11 cellular contexts compared by ENCODE assay signal in the genomic region with DNA sequence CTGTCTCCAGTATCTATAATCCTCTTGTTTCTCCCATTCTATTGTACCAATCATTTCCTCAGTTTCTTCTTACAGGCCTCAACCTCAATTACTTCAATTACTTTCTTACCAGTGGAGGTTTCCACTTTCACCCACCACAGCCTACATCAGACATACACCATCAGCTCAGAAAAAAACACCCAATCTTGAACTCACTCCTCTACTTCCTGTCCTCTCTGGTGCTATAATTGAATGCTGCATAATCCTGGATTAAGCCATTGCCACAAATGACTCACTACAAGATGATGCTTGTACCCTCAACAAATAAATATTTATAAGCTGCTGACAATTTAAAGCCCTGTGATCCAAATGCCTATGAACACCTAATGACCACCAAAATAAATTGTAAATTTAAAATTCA. TPM values are rescaled to one million over a fixed set of nuclear protein-coding genes. Genes with fewer than 3 reads are reported as not detected.
DNase-seq lines count a peak whose midpoint lies in the region; ATAC-seq and TF ChIP-seq lines count a peak whose summit lies in the region.
"Had no signal": no experiment of that assay in that cellular context is flagged by ENCODE, and none has a peak within 500 bp of the region (broad histone marks: within the 10 kb centered on the region; RNA-seq: fewer than 3 reads in every experiment).

No MANE protein-coding gene starts in this region.

- no peaks in the 10 kb centered on the region for H3K27me3 Mint-ChIP-seq in activated naive CD8-positive, alpha-beta T cell treated with anti-CD3 and anti-CD28 coated beads, Interleukin-2, amount 50 U/mL, for 24 hours
- no peaks in the 10 kb centered on the region for H3K27me3 Mint-ChIP-seq in natural killer cell (ENCODE audit: low read depth in 2 of 2)
- no peaks in the 10 kb centered on the region for H3K27me3 Mint-ChIP-seq in glutamatergic neuron (ENCODE audit: unreplicated experiment)
- H3K27me3 Mint-ChIP-seq: stimulated activated memory B cell treated with anti-CD40 and anti-IgM and Interleukin-4, amounts not matched to agents 10 μg/mL and 1 μg/mL and 100 μg/mL, for 72 hours had no signal

- peak overlapping the region; percentile 48 for H3K27ac Mint-ChIP-seq in activated naive CD8-positive, alpha-beta T cell treated with anti-CD3 and anti-CD28 coated beads, Interleukin-2, amount 50 U/mL, for 24 hours
- peak overlapping the region; percentile 1 to 47 for H3K27ac Mint-ChIP-seq in natural killer cell
- H3K27ac Mint-ChIP-seq in glutamatergic neuron (ENCODE audit: unreplicated experiment), result no peak overlapping the region
- H3K27ac Mint-ChIP-seq: stimulated activated memory B cell treated with anti-CD40 and anti-IgM and Interleukin-4, amounts not matched to agents 10 μg/mL and 1 μg/mL and 100 μg/mL, for 72 hours had no signal

- intact Hi-C loops in natural killer cell (cut with micrococcal nuclease), result no loop called here

- peaks cover 78% of the 10 kb centered on the region for H3K4me1 Mint-ChIP-seq in activated naive CD8-positive, alpha-beta T cell treated with anti-CD3 and anti-CD28 coated beads, Interleukin-2, amount 50 U/mL, for 24 hours
- H3K4me1 Mint-ChIP-seq in natural killer cell (peaks cover 55 to 64% of the 10 kb centered on the region in 2 donors), glutamatergic neuron (ENCODE audit: low read depth, unreplicated experiment) (peaks cover 4% of the 10 kb centered on the region)

- ATAC-seq in GM18858 (IDR thresholded peaks at IDR 0.05; ENCODE audit: unreplicated experiment), result peak; percentile 43
- ATAC-seq in activated naive CD8-positive, alpha-beta T cell treated with anti-CD3 and anti-CD28 coated beads, Interleukin-2, amount 50 U/mL, for 24 hours, result peak; percentile 92
- ATAC-seq in natural killer cell, result peak; percentile 74 to 89 (median 88)
- ATAC-seq in GM18867 (IDR thresholded peaks at IDR 0.05; ENCODE audit: unreplicated experiment), result no peak
- ATAC-seq: HCT116; stimulated activated memory B cell treated with anti-CD40 and anti-IgM and Interleukin-4, amounts not matched to agents 10 μg/mL and 1 μg/mL and 100 μg/mL, for 72 hours had no signal

- peaks cover 6% of the 10 kb centered on the region for H3K36me3 Mint-ChIP-seq in activated naive CD8-positive, alpha-beta T cell treated with anti-CD3 and anti-CD28 coated beads, Interleukin-2, amount 50 U/mL, for 24 hours (ENCODE audit: low read depth)
- H3K36me3 Mint-ChIP-seq in natural killer cell (no peaks in the 10 kb centered on the region), glutamatergic neuron (ENCODE audit: unreplicated experiment) (no peaks in the 10 kb centered on the region)

- no peaks in the 10 kb centered on the region for H3K9me3 Mint-ChIP-seq in activated naive CD8-positive, alpha-beta T cell treated with anti-CD3 and anti-CD28 coated beads, Interleukin-2, amount 50 U/mL, for 24 hours
- H3K9me3 Mint-ChIP-seq in natural killer cell (no peaks in the 10 kb centered on the region), glutamatergic neuron (ENCODE audit: unreplicated experiment) (no peaks in the 10 kb centered on the region)
- H3K9me3 Mint-ChIP-seq: stimulated activated memory B cell treated with anti-CD40 and anti-IgM and Interleukin-4, amounts not matched to agents 10 μg/mL and 1 μg/mL and 100 μg/mL, for 72 hours had no signal

- TF ChIP-seq CTCF in natural killer cell (IDR thresholded peaks at IDR 0.05) (no peak), glutamatergic neuron (IDR thresholded peaks at IDR 0.05; ENCODE audit: partially characterized antibody, unreplicated experiment) (no peak)

- no peak overlapping the region for H3K4me3 Mint-ChIP-seq in activated naive CD8-positive, alpha-beta T cell treated with anti-CD3 and anti-CD28 coated beads, Interleukin-2, amount 50 U/mL, for 24 hours
- H3K4me3 Mint-ChIP-seq in natural killer cell (no peak overlapping the region), glutamatergic neuron (ENCODE audit: unreplicated experiment) (no peak overlapping the region)
- H3K4me3 Mint-ChIP-seq: stimulated activated memory B cell treated with anti-CD40 and anti-IgM and Interleukin-4, amounts not matched to agents 10 μg/mL and 1 μg/mL and 100 μg/mL, for 72 hours had no signal

- DNase-seq in HT1080 (ENCODE audit: low read depth) (peak; percentile 59), natural killer cell (no peak), kidney glomerular epithelial cell (lab: John Stamatoyannopoulos, UW) (no peak), glutamatergic neuron (no peak)
- no peak for DNase-seq in activated naive CD8-positive, alpha-beta T cell treated with anti-CD3 and anti-CD28 coated beads, Interleukin-2, amount 50 U/mL, for 24 hours
- DNase-seq: cortex of kidney, NCI-H2227 treated with DMSO at 0.1 percent for 48 hours had no signal

RNA-seq across cellular contexts. Expression of a gene that starts 18.5 kb away (rescaled TPM):
- total RNA-seq in HT1080 (2014; rRNA removed; shearing (Covaris generic)), result 111 and 115 TPM in 2 replicates
- polyA plus RNA-seq in HT1080 (2015; cell fraction: cytosol; rRNA removed), result 102 and 119 TPM in 2 replicates
- 151 and 171 TPM in 2 replicates for polyA plus RNA-seq in HT1080 (2015; cell fraction: nucleus; rRNA removed)
- total RNA-seq in natural killer cell (10 to 100 TPM; 56.7 to 69.5 (median 56.8) TPM), glutamatergic neuron (ENCODE audit: unreplicated experiment) (33.6 TPM)
